1 cellular context compared by ENCODE assay signal in the genomic region with DNA sequence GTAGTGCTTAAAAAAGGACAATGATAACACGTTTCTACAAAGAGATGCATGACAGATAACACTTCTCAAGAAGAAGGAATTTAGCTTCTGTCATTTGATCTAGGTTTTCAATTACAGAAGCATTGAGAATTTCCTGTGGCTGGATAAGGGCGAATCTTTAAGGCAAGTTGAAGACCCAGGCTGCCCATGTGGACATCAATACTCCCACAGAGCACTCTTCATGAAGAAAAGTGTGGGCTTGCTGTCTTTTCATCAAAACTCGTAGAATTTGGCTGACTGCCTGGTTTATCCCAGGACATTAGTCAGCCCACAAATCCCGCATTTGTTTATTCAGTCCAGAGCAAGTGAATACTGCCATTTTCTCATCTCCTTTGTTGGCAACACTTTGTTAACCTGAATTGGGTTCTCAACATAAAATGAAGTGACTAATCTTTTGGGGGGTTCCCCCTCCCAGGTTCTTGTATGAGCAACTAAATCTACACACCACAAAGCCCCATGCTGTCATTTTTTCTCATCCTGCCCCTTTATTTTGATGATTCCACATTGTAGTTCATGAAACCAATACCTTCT.
TF ChIP-seq lines count a peak whose summit lies in the region.

No MANE protein-coding gene starts in this region.

TF ChIP-seq in SK-N-SH, 30 proteins besides CTCF, POLR2A, EP300 and RAD21 (continued from another document):
- TF ChIP-seq USF2 (IDR thresholded peaks at IDR 0.05; ENCODE audit: borderline replicate concordance, low read depth, low read length) (no peak), TCF12 (IDR thresholded peaks at IDR 0.05) (peak; percentile 79), ELF1 (IDR thresholded peaks at IDR 0.05) (no peak), RXRA (IDR thresholded peaks at IDR 0.05; ENCODE audit: borderline replicate concordance, low read depth) (peak; percentile 50; the same call in 1 of the 2 replicates), FOXM1 (IDR thresholded peaks at IDR 0.05; ENCODE audit: low read depth) (peak; percentile 55; the same call in 1 of the 2 replicates), TAF1 (IDR thresholded peaks at IDR 0.05; ENCODE audit: borderline replicate concordance, low read depth, low read length) (no peak), USF1 (IDR thresholded peaks at IDR 0.05; ENCODE audit: borderline replicate concordance, low read depth) (no peak), TEAD4 (IDR thresholded peaks at IDR 0.05; ENCODE audit: borderline replicate concordance, insufficient read depth) (peak; percentile 85)
- TF ChIP-seq, protein P1, sequence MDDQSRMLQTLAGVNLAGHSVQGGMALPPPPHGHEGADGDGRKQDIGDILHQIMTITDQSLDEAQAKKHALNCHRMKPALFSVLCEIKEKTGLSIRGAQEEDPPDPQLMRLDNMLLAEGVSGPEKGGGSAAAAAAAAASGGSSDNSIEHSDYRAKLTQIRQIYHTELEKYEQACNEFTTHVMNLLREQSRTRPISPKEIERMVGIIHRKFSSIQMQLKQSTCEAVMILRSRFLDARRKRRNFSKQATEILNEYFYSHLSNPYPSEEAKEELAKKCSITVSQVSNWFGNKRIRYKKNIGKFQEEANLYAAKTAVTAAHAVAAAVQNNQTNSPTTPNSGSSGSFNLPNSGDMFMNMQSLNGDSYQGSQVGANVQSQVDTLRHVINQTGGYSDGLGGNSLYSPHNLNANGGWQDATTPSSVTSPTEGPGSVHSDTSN (IDR thresholded peaks at IDR 0.05) = peak; percentile 62
